In genomic region chr18:2471523-2471922, GRCh38 we compare ENCODE assay signal across 1 cellular context.
TF ChIP-seq lines count a peak whose summit lies in the region.

No MANE protein-coding gene starts in this region.

TF ChIP-seq in K562, 482 proteins besides CTCF, POLR2A, EP300 and RAD21 (continued from another document):
- TF ChIP-seq CTCFL (IDR thresholded peaks at IDR 0.05; ENCODE audit: borderline replicate concordance, insufficient read depth, low read depth, low read length, poor library complexity, severe bottlenecking) (peak; percentile 2), PCBP1 (IDR thresholded peaks at IDR 0.05; ENCODE audit: low read depth, low read length, poor library complexity, severe bottlenecking) (no peak), CEBPZ (IDR thresholded peaks at IDR 0.05; ENCODE audit: borderline replicate concordance, low read depth, low read length) (no peak), TEAD4 (IDR thresholded peaks at IDR 0.05; ENCODE audit: low read length) (peak; percentile 33; the same call in 1 of the 2 replicates), TEAD4 (CRISPR knock-in tag; IDR thresholded peaks at IDR 0.05; ENCODE audit: borderline replicate concordance) (no peak), ARID4B (CRISPR knock-in tag; IDR thresholded peaks at IDR 0.05) (no peak), ILK (tag; IDR thresholded peaks at IDR 0.05; ENCODE audit: borderline replicate concordance, low read depth) (no peak), STAT6 (CRISPR knock-in tag; IDR thresholded peaks at IDR 0.05) (no peak), PHTF2 (CRISPR knock-in tag; IDR thresholded peaks at IDR 0.05) (no peak), YY1 (IDR thresholded peaks at IDR 0.05; ENCODE audit: borderline replicate concordance in 1 of 3, control insufficient read depth in 1 of 3, extremely low read depth in 1 of 3, insufficient read depth in 3 of 3, insufficient read length in 1 of 3, insufficient replicate concordance in 2 of 3, low read depth in 1 of 3, low read length in 2 of 3) (peak in 2 of 3 experiments; percentile 47 to 89), SIX5 (IDR thresholded peaks at IDR 0.05; ENCODE audit: borderline replicate concordance in 1 of 2, insufficient read depth in 1 of 2, low read depth in 1 of 2, low read length in 2 of 2) (no peak), ZNF124 (CRISPR knock-in tag; IDR thresholded peaks at IDR 0.05) (no peak), TCF7L2 (IDR thresholded peaks at IDR 0.05; ENCODE audit: low read depth, low read length) (no peak), SMC3 (conservative IDR thresholded peaks at IDR 0.05; ENCODE audit: insufficient read depth, low read depth, low read length) (peak; percentile 44; the same call in 1 of the 2 replicates)
TF ChIP-seq in K562: peak in this region for 5.
